In genomic region chr5:176644294-176644693, GRCh38 we compare ENCODE assay signal across 27 cellular contexts. TPM values are rescaled to one million over a fixed set of nuclear protein-coding genes. Genes with fewer than 3 reads are reported as not detected.
"Had no signal": no experiment of that assay in that cellular context is flagged by ENCODE, and none has a peak within 500 bp of the region (broad histone marks: within the 10 kb centered on the region; RNA-seq: fewer than 3 reads in every experiment).

No MANE protein-coding gene starts in this region.

- H3K9me3 Mint-ChIP-seq: activated CD4-positive, alpha-beta memory T cell treated with anti-CD3 and anti-CD28 coated beads for 36 hours; activated T-cell treated with anti-CD3 and anti-CD28 coated beads, Interleukin-2, amount 50 U/mL, for 4 hours; WTC11 had no signal

- DNase-seq: activated CD4-positive, alpha-beta memory T cell treated with anti-CD3 and anti-CD28 coated beads for 36 hours; activated CD4-positive, alpha-beta T cell treated with anti-CD3 and anti-CD28 coated beads for 48 hours; activated CD4-positive, CD25-positive, alpha-beta regulatory T cell treated with anti-CD3 and anti-CD28 coated beads, Interleukin-2, amount 50 U/mL, for 72 hours; activated CD8-positive, alpha-beta memory T cell treated with anti-CD3 and anti-CD28 coated beads for 24 hours; activated effector memory CD4-positive, alpha-beta T cell treated with anti-CD3 and anti-CD28 coated beads, Interleukin-2, amount 50 U/mL, for 16 hours; activated naive CD4-positive, alpha-beta T cell treated with Interleukin-2 at 50 U/mL for 16 hours; activated T-cell treated with anti-CD3 and anti-CD28 coated beads, Interleukin-2, amount 50 U/mL, for 4 hours; amygdala; brain microvascular endothelial cell; cerebellar nuclear complex; MM.1S; NCI-H1105; NCI-H1436; NCI-H1694 treated with DMSO at 0.1 percent for 48 hours; NCI-H2029 treated with DMSO at 0.1 percent for 48 hours; NCI-H524; NCI-H774; NK-92 treated with Interleukin-12 subunit alpha and Interleukin-12 subunit beta, amount 100 ng/mL, for 24 hours; Peyer's patch; SHP77; SW 1271 had no signal

- H3K27me3 Mint-ChIP-seq: activated CD4-positive, alpha-beta memory T cell treated with anti-CD3 and anti-CD28 coated beads for 36 hours; activated naive CD8-positive, alpha-beta T cell had no signal

- H3K9me3 ChIP-seq: Peyer's patch, SJSA1 had no signal

- H3K27ac Mint-ChIP-seq: activated CD4-positive, alpha-beta memory T cell treated with anti-CD3 and anti-CD28 coated beads for 36 hours; WTC11 had no signal

- H3K4me3 ChIP-seq: cardiac muscle cell, Peyer's patch, SJSA1 had no signal

- H3K27me3 ChIP-seq: brain microvascular endothelial cell, cardiac muscle cell, Peyer's patch, SJSA1 had no signal

- H3K36me3 Mint-ChIP-seq: activated CD4-positive, alpha-beta memory T cell treated with anti-CD3 and anti-CD28 coated beads for 36 hours; activated naive CD8-positive, alpha-beta T cell; WTC11 had no signal

- H3K4me3 Mint-ChIP-seq: activated CD4-positive, alpha-beta memory T cell treated with anti-CD3 and anti-CD28 coated beads for 36 hours; activated T-cell treated with anti-CD3 and anti-CD28 coated beads, Interleukin-2, amount 50 U/mL, for 4 hours; WTC11 had no signal

- H3K36me3 ChIP-seq: brain microvascular endothelial cell, cardiac muscle cell, Peyer's patch, SJSA1 had no signal

- H3K27ac ChIP-seq: brain microvascular endothelial cell, cardiac muscle cell, Peyer's patch, RWPE1, SJSA1 had no signal

RNA-seq across cellular contexts. Expression of gene EIF4E1B, which starts 13.8 kb away (rescaled TPM):
- total RNA-seq: activated CD4-positive, alpha-beta memory T cell treated with anti-CD3 and anti-CD28 coated beads for 36 hours; activated T-cell treated with anti-CD3 and anti-CD28 coated beads, Interleukin-2, amount 50 U/mL, for 4 hours; cardiac muscle cell; Peyer's patch; SJSA1; T-helper 1 cell treated with Interleukin-12 subunit alpha and Interleukin-12 subunit beta and Interleukin-4 antibody, amounts not matched to agents 30 ng/mL and 1 ng/mL, for 36 hours had no signal
- polyA plus RNA-seq: cardiac muscle cell had no signal

RNA-seq across cellular contexts. Expression of gene SNCB, which starts 14.0 kb away (rescaled TPM):
- total RNA-seq: activated T-cell treated with anti-CD3 and anti-CD28 coated beads, Interleukin-2, amount 50 U/mL, for 4 hours; Peyer's patch; SJSA1; T-helper 1 cell treated with Interleukin-12 subunit alpha and Interleukin-12 subunit beta and Interleukin-4 antibody, amounts not matched to agents 30 ng/mL and 1 ng/mL, for 36 hours had no signal
